In the genomic region with DNA sequence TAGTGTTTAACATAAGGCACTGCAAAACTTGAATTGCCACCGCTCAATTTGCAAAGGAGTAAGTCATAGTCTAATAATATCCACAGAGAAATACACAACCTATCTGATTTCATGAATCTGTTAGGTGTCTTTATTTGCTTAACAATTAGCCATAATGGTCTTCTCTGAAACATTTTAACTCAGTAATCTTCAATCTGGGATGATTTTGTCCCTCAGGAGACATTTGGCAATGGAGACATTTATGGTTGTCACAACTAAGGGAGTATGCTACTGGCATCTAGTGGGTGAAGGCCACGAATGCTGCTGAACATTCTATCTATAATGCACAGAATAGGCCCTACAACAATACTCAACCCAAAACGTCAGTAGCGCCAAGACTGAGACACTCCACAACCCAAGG, we compare ENCODE assay signal across 10 cellular contexts. TPM values are rescaled to one million over a fixed set of nuclear protein-coding genes. Genes with fewer than 3 reads are reported as not detected.
A peak's percentile ranks its signal among the peaks of the same experiment; 100 is the strongest.
DNase-seq lines count a peak whose midpoint lies in the region; ATAC-seq and TF ChIP-seq lines count a peak whose summit lies in the region.
"Had no signal": no experiment of that assay in that cellular context is flagged by ENCODE, and none has a peak within 500 bp of the region (broad histone marks: within the 10 kb centered on the region; RNA-seq: fewer than 3 reads in every experiment).

No MANE protein-coding gene starts in this region.

- H3K79me1 ChIP-seq in mesendoderm (ENCODE audit: low read length) = no peaks in the 10 kb centered on the region

- no peaks in the 10 kb centered on the region for H3K27me3 ChIP-seq in mesendoderm (ENCODE audit: insufficient read depth, low read length, poor library complexity)

- H3K18ac ChIP-seq in mesendoderm (ENCODE audit: low read length) = no peak overlapping the region

- H2BK120ac ChIP-seq in mesendoderm (ENCODE audit: low read depth, low read length) = no peak overlapping the region

- CTCF ChIA-PET in HEK293 (lab: Yijun Ruan, JAX) (interaction anchor here (1.0 kb wide), 1 partner anchor 165 kb away, joined by 3 read pairs; no protein-coding TSS in a partner anchor), RWPE1 (lab: Yijun Ruan, JAX) (no interaction called here)

- H2BK15ac ChIP-seq in mesendoderm (replicated peaks; ENCODE audit: low read depth) = no peak overlapping the region

- no peak overlapping the region for H3K56ac ChIP-seq in mesendoderm (ENCODE audit: low read length)

- H3K4me3 ChIP-seq in HEK293 (ENCODE audit: low read depth, low read length) (no peak overlapping the region), mesendoderm (ENCODE audit: low read length) (no peak overlapping the region)
- H3K4me3 ChIP-seq: PC-9 had no signal

- no peak overlapping the region for H4K5ac ChIP-seq in mesendoderm (ENCODE audit: low read length)

- H3K27ac ChIP-seq in HEK293 (ENCODE audit: extremely low read depth, low read depth, low read length) (peak overlapping the region; percentile 46; the same call in 1 of the 2 replicates), angular gyrus (ENCODE audit: low read depth, low read length) (peak overlapping the region; percentile 45), mesendoderm (ENCODE audit: low read depth, low read length) (no peak overlapping the region), RWPE1 (no peak overlapping the region)

- H3K79me2 ChIP-seq in mesendoderm (ENCODE audit: control insufficient read depth, insufficient read depth, low read length) = peaks cover 72% of the 10 kb centered on the region

- H2AK5ac ChIP-seq in mesendoderm (ENCODE audit: low read length) = no peak overlapping the region

- H2BK5ac ChIP-seq in mesendoderm (ENCODE audit: low read length) = no peak overlapping the region

- TF ChIP-seq CTCF in HEK293 (tag by site-specific recombination; IDR thresholded peaks at IDR 0.05) = peak; percentile 54; the same call in 1 of the 2 replicates
- no peak for TF ChIP-seq CTCF in RWPE1 (conservative IDR thresholded peaks at IDR 0.05; ENCODE audit: low read depth)

- H3K4ac ChIP-seq in mesendoderm (ENCODE audit: low read depth, low read length) = no peak overlapping the region

- POLR2A ChIA-PET in HEK293 (lab: Yijun Ruan, JAX) = interaction anchor here (1.0 kb wide), 1 partner anchor 10 kb away, joined by 4 read pairs; no protein-coding TSS in a partner anchor
- POLR2A ChIA-PET in RWPE1 (lab: Yijun Ruan, JAX; ENCODE audit: low non-redundant PET) = no interaction called here

- ATAC-seq in GM21786 (IDR thresholded peaks at IDR 0.05; ENCODE audit: unreplicated experiment) = no peak
- no peak for ATAC-seq in HG03280 (IDR thresholded peaks at IDR 0.05; ENCODE audit: unreplicated experiment)

- no peak overlapping the region for H3K4me2 ChIP-seq in mesendoderm (ENCODE audit: low read length)
- H3K4me2 ChIP-seq: PC-9 had no signal

- peak overlapping the region; percentile 13 for H4K8ac ChIP-seq in mesendoderm (ENCODE audit: low read depth, low read length)

- H3K9ac ChIP-seq in mesendoderm (ENCODE audit: low read length) = no peak overlapping the region

- H3K36me3 ChIP-seq in HEK293 (ENCODE audit: control insufficient read depth in 2 of 2, insufficient read depth in 1 of 2, low read length in 2 of 2) (peaks cover 0 to 4% of the 10 kb centered on the region in 2 experiments; a peak in 1 of 3 replicates), mesendoderm (ENCODE audit: control insufficient read depth, insufficient read depth, low read length) (peaks cover 2% of the 10 kb centered on the region)

- H3K9me3 ChIP-seq in HEK293 (ENCODE audit: control insufficient read depth, insufficient read depth, low read depth, low read length) = no peaks in the 10 kb centered on the region

- peak; percentile 4 for DNase-seq in COR-L47 (lab: John Stamatoyannopoulos, UW)
- DNase-seq in mesendoderm = no peak
- DNase-seq in AML-193 (lab: John Stamatoyannopoulos, UW) = no peak
- no peak for DNase-seq in RWPE1 (ENCODE audit: low spot score)
- DNase-seq: kidney glomerular epithelial cell, PC-9 had no signal

- WGBS in mesendoderm (ENCODE audit: extremely low coverage, insufficient coverage, low lambda C conversion rate) = no CpG with 5 or more reads among the region's 4 CpGs

- H3K4me1 ChIP-seq in HEK293 (ENCODE audit: control insufficient read depth, insufficient read depth, low read length) = peaks cover 15% of the 10 kb centered on the region
- no peaks in the 10 kb centered on the region for H3K4me1 ChIP-seq in mesendoderm (ENCODE audit: control insufficient read depth, low read depth, low read length)

- no peak overlapping the region for H3K23ac ChIP-seq in mesendoderm (ENCODE audit: low read length)

TF ChIP-seq in HEK293, 187 proteins besides CTCF, POLR2A, EP300 and RAD21 (continues in another document):
- no peak for TF ChIP-seq PRDM1 (tag by site-specific recombination; IDR thresholded peaks at IDR 0.05)
- TF ChIP-seq ZNF10 (tag by site-specific recombination; IDR thresholded peaks at IDR 0.05) = peak; percentile 84
- TF ChIP-seq ZNF366 (tag by site-specific recombination; conservative IDR thresholded peaks at IDR 0.05) = peak; percentile 70
- peak; percentile 77 for TF ChIP-seq ZBTB17 (tag by site-specific recombination; IDR thresholded peaks at IDR 0.05)
- peak; percentile 85 for TF ChIP-seq WT1 (tag by site-specific recombination; IDR thresholded peaks at IDR 0.05)
- no peak for TF ChIP-seq ZNF510 (tag by site-specific recombination; IDR thresholded peaks at IDR 0.05; ENCODE audit: insufficient replicate concordance)
- TF ChIP-seq ZNF670 (tag by site-specific recombination; IDR thresholded peaks at IDR 0.05; ENCODE audit: low read depth) = no peak
- no peak for TF ChIP-seq ZFP3 (tag by site-specific recombination; IDR thresholded peaks at IDR 0.05; ENCODE audit: low read depth)
- TF ChIP-seq ZBTB48 (tag by site-specific recombination; IDR thresholded peaks at IDR 0.05) = peak; percentile 36; the same call in 1 of the 2 replicates
- peak; percentile 88 for TF ChIP-seq OSR2 (tag by site-specific recombination; IDR thresholded peaks at IDR 0.05)
- 0 out of 2 replicates have a peak, but pooled peaks have one; percentile 22 for TF ChIP-seq KLF8 (tag by site-specific recombination; IDR thresholded peaks at IDR 0.05)
- TF ChIP-seq IKZF3 (tag by site-specific recombination; IDR thresholded peaks at IDR 0.05) = peak; percentile 87
- TF ChIP-seq, protein P1, sequence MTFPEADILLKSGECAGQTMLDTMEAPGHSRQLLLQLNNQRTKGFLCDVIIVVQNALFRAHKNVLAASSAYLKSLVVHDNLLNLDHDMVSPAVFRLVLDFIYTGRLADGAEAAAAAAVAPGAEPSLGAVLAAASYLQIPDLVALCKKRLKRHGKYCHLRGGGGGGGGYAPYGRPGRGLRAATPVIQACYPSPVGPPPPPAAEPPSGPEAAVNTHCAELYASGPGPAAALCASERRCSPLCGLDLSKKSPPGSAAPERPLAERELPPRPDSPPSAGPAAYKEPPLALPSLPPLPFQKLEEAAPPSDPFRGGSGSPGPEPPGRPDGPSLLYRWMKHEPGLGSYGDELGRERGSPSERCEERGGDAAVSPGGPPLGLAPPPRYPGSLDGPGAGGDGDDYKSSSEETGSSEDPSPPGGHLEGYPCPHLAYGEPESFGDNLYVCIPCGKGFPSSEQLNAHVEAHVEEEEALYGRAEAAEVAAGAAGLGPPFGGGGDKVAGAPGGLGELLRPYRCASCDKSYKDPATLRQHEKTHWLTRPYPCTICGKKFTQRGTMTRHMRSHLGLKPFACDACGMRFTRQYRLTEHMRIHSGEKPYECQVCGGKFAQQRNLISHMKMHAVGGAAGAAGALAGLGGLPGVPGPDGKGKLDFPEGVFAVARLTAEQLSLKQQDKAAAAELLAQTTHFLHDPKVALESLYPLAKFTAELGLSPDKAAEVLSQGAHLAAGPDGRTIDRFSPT (tag by site-specific recombination; IDR thresholded peaks at IDR 0.05) = no peak
- TF ChIP-seq KLF7 (tag by site-specific recombination; IDR thresholded peaks at IDR 0.05; ENCODE audit: borderline replicate concordance) = no peak
- 0 out of 2 replicates have a peak, but pooled peaks have one; percentile 20 for TF ChIP-seq ZNF335 (tag by site-specific recombination; conservative IDR thresholded peaks at IDR 0.05)
- TF ChIP-seq, protein P2, sequence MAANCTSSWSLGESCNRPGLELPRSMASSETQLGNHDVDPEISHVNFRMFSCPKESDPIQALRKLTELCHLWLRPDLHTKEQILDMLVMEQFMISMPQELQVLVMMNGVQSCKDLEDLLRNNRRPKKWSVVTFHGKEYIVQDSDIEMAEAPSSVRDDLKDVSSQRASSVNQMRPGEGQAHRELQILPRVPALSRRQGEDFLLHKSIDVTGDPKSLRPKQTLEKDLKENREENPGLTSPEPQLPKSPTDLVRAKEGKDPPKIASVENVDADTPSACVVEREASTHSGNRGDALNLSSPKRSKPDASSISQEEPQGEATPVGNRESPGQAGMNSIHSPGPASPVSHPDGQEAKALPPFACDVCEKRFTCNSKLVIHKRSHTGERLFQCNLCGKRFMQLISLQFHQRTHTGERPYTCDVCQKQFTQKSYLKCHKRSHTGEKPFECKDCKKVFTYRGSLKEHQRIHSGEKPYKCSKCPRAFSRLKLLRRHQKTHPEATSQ (tag by site-specific recombination; IDR thresholded peaks at IDR 0.05) = no peak

RNA-seq across cellular contexts. Expression of a gene that starts 4.3 kb away (rescaled TPM):
- 88.0 TPM for polyA plus RNA-seq in mesendoderm (2013, experiment 1 of 2)
- 89.9 TPM for polyA plus RNA-seq in mesendoderm (2013, experiment 2 of 2)

Comparison
In these comparisons a context has a peak if more than half of its experiments do, and no peak if none do; other contexts are left out.
1. H3K27ac ChIP-seq: peak in HEK293 (single experiment) and angular gyrus (single experiment); none in mesendoderm (single experiment) and RWPE1 (single experiment).